In genomic region chr9:71910602-71911060, GRCh38 we compare ENCODE assay signal across 8 cellular contexts. TPM values are rescaled to one million over a fixed set of nuclear protein-coding genes. Genes with fewer than 3 reads are reported as not detected.
DNase-seq lines count a peak whose midpoint lies in the region; ATAC-seq, FAIRE-seq and TF ChIP-seq lines count a peak whose summit lies in the region.

No MANE protein-coding gene starts in this region.

- H3K4me1 Mint-ChIP-seq in activated T-cell treated with anti-CD3 and anti-CD28 coated beads, Interleukin-2, amount 50 U/mL, for 72 hours (ENCODE audit: low read depth): peaks cover 62% of the 10 kb centered on the region

- H3K27me3 ChIP-seq in psoas muscle (ENCODE audit: insufficient read depth in 3 of 3, low read length in 2 of 3): no peaks in the 10 kb centered on the region

- ATAC-seq in activated T-cell treated with anti-CD3 and anti-CD28 coated beads, Interleukin-2, amount 50 U/mL, for 72 hours (replicated peaks in 1 of 2): peak in 1 of 2 donors; percentile 0
- ATAC-seq in HG02973 (IDR thresholded peaks at IDR 0.05; ENCODE audit: unreplicated experiment) (peak; percentile 13), SK-N-SH treated with all-trans-retinoic acid at 6 μM for 48 hours (peak; percentile 19; the same call in 2 of the 3 replicates), psoas muscle (peak; percentile 39 to 68 (median 44))

- no peak for FAIRE-seq in RCC 7860 (lab: Jason Lieb, UNC)

- TF ChIP-seq CTCF in fibroblast of the aortic adventitia (IDR thresholded peaks at IDR 0.05; ENCODE audit: insufficient read depth, low read length) (no peak), psoas muscle (IDR thresholded peaks at IDR 0.05) (no peak)

- H3K36me3 Mint-ChIP-seq in activated T-cell treated with anti-CD3 and anti-CD28 coated beads, Interleukin-2, amount 50 U/mL, for 72 hours (ENCODE audit: insufficient read depth in 2 of 2): peaks cover 3 to 4% of the 10 kb centered on the region in 2 donors

- WGBS in psoas muscle, 3 donors: 0% methylated on average over 51 to 62 of the region's 62 CpGs

- no peak for DNase-seq in activated T-cell treated with anti-CD3 and anti-CD28 coated beads, Interleukin-2, amount 50 U/mL, for 72 hours
- no peak for DNase-seq in activated T-cell treated with anti-CD3 and anti-CD28 coated beads, Interleukin-2, amount 50 U/mL, for 1 hour
- DNase-seq in fibroblast of the aortic adventitia (ENCODE audit: low read depth): no peak
- no peak for DNase-seq in psoas muscle
- no peak for DNase-seq in RCC 7860 (ENCODE audit: low spot score)
- no peak for DNase-seq in SHP77 treated with DMSO at 0.1 percent for 48 hours (lab: John Stamatoyannopoulos, UW)

- H3K27me3 Mint-ChIP-seq in activated T-cell treated with anti-CD3 and anti-CD28 coated beads, Interleukin-2, amount 50 U/mL, for 72 hours (ENCODE audit: low read depth): no peaks in the 10 kb centered on the region

- peak overlapping the region; percentile 93 for H3K4me3 ChIP-seq in fibroblast of the aortic adventitia (ENCODE audit: low read depth, low read length)
- peak overlapping the region; percentile 98 for H3K4me3 ChIP-seq in psoas muscle

- H3K4me3 Mint-ChIP-seq in activated T-cell treated with anti-CD3 and anti-CD28 coated beads, Interleukin-2, amount 50 U/mL, for 72 hours: peak overlapping the region; percentile 92 to 100

- no peaks in the 10 kb centered on the region for H3K9me3 ChIP-seq in psoas muscle

- H3K36me3 ChIP-seq in psoas muscle (ENCODE audit: insufficient read depth in 1 of 2, low read depth in 1 of 2): no peaks in the 10 kb centered on the region

- intact Hi-C loops in psoas muscle (cut with DNase I): loop anchor here in 1 of 2 donors (5.0 kb wide), 1 partner anchor 72 kb away; no protein-coding TSS in a partner anchor

- H3K9me3 Mint-ChIP-seq in activated T-cell treated with anti-CD3 and anti-CD28 coated beads, Interleukin-2, amount 50 U/mL, for 72 hours: no peaks in the 10 kb centered on the region

- H3K4me1 ChIP-seq in psoas muscle: peaks cover 45% of the 10 kb centered on the region

- peak overlapping the region; percentile 96 for H3K27ac ChIP-seq in psoas muscle

- peak overlapping the region; percentile 97 for H3K27ac Mint-ChIP-seq in activated T-cell treated with anti-CD3 and anti-CD28 coated beads, Interleukin-2, amount 50 U/mL, for 72 hours

TF ChIP-seq in SK-N-SH treated with all-trans-retinoic acid at 6 μM for 48 hours, 23 proteins besides CTCF, POLR2A, EP300 and RAD21:
- TF ChIP-seq ZNF70 (CRISPR knock-in tag; IDR thresholded peaks at IDR 0.05) (no peak), TCF4 (CRISPR knock-in tag; IDR thresholded peaks at IDR 0.05; ENCODE audit: borderline replicate concordance) (no peak), ZNF565 (CRISPR knock-in tag; conservative IDR thresholded peaks at IDR 0.05; ENCODE audit: low read depth) (no peak), OSR1 (CRISPR knock-in tag; IDR thresholded peaks at IDR 0.05) (no peak), TOX (CRISPR knock-in tag; IDR thresholded peaks at IDR 0.05; ENCODE audit: borderline replicate concordance) (no peak), GLIS3 (CRISPR knock-in tag; IDR thresholded peaks at IDR 0.05) (no peak), SNAI2 (CRISPR knock-in tag; IDR thresholded peaks at IDR 0.05) (no peak), CSDC2 (CRISPR knock-in tag; IDR thresholded peaks at IDR 0.05) (no peak), CREB5 (CRISPR knock-in tag; IDR thresholded peaks at IDR 0.05; ENCODE audit: low read depth) (no peak), TSHZ2 (CRISPR knock-in tag; IDR thresholded peaks at IDR 0.05) (no peak), ZFP3 (CRISPR knock-in tag; IDR thresholded peaks at IDR 0.05) (no peak), ZNF8 (CRISPR knock-in tag; IDR thresholded peaks at IDR 0.05) (no peak)
TF ChIP-seq in SK-N-SH treated with all-trans-retinoic acid at 6 μM for 48 hours: peak in this region for 0.

RNA-seq across cellular contexts. Expression of gene ABHD17B, which starts 0.4 kb away (rescaled TPM):
- total RNA-seq in activated T-cell treated with anti-CD3 and anti-CD28 coated beads, Interleukin-2, amount 50 U/mL, for 72 hours: 10 to 100 TPM; 15.4 to 16.2 TPM
- total RNA-seq in fibroblast of the aortic adventitia (ENCODE audit: low replicate concordance) (11.9 and 13.1 TPM in 2 replicates), psoas muscle (10 to 100 TPM; 10.5 to 68.3 (median 17.4) TPM)
- polyA plus RNA-seq in psoas muscle: 10 to 100 TPM in 2 of 3 donors, 1 to 10 TPM in 1; 8.4 to 25.5 (median 12.1) TPM

RNA-seq across cellular contexts. Expression of gene C9orf85, which starts 0.8 kb away (rescaled TPM):
- 10 to 100 TPM; 13.5 to 14.1 TPM for total RNA-seq in activated T-cell treated with anti-CD3 and anti-CD28 coated beads, Interleukin-2, amount 50 U/mL, for 72 hours
- total RNA-seq in fibroblast of the aortic adventitia (ENCODE audit: low replicate concordance) (14.6 and 87.3 TPM in 2 replicates), psoas muscle (1 to 10 TPM; 5.5 to 9.3 (median 7.7) TPM)
- polyA plus RNA-seq in psoas muscle: 10 to 100 TPM in 1 of 3 donors, 1 to 10 TPM in 2; 7.1 to 13.7 (median 8.5) TPM
